Comparison of ENCODE assay signal across 7 cellular contexts in the genomic region with DNA sequence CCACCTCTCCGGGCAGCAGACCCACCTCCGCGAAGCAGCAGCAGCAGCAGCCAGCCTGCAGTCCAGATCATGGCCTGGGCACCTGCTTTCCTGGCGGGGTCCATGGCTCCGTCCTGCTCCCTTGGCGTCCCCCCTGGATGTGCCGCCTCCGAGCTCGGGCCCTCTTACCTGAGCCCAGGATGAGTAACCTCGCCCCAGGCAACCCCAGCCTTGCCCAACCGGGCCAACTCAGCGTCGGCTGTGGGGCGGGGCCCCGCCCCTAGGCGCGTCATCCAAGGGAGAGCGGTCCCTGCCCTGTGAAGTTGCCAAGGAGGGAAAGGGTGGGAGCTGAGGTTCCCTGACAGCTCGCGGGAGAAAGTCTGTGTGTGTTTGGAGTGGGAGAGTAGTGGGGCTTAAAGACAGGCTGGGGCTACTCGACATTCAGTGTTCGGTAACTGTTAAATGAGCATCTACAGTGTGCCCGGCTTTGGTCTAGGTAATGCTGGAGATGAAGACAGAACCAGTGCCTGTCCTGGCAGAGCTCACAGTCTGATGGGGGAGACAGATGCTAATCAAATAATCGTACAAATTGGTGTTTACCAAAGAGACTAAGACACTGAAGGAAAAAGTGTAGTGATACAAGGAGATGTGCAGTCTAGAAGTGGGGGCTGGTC.
DNase-seq lines count a peak whose midpoint lies in the region; ATAC-seq lines count a peak whose summit lies in the region.

LYPD3 (minus strand) TSS at position 141 of the 653 bp plus-strand sequence; CDS start at position 104, 37 bp downstream.

- H3K27ac Mint-ChIP-seq in stimulated activated naive CD8-positive, alpha-beta T cell treated with anti-CD3 and anti-CD28 coated beads, Interleukin-15, Interleukin-2, amounts not matched to agents 100 ng/mL and 50 ng/mL, for 24 hours, result no peak within 1 kb of the TSS

- H3K27me3 Mint-ChIP-seq in stimulated activated naive CD8-positive, alpha-beta T cell treated with anti-CD3 and anti-CD28 coated beads, Interleukin-15, Interleukin-2, amounts not matched to agents 100 ng/mL and 50 ng/mL, for 24 hours, result no peaks in the 10 kb centered on the region

- peaks cover 23% of the 10 kb centered on the region for H3K27me3 ChIP-seq in HUES48 (ENCODE audit: control insufficient read depth, insufficient read depth, low read length)

- H3K9me3 Mint-ChIP-seq in stimulated activated naive CD8-positive, alpha-beta T cell treated with anti-CD3 and anti-CD28 coated beads, Interleukin-15, Interleukin-2, amounts not matched to agents 100 ng/mL and 50 ng/mL, for 24 hours, result no peaks in the 10 kb centered on the region

- no peaks in the 10 kb centered on the region for H3K36me3 ChIP-seq in HUES48 (ENCODE audit: control insufficient read depth, insufficient read depth, low read length)

- H3K9me3 ChIP-seq in HUES48 (ENCODE audit: control insufficient read depth, insufficient read depth, low read length), result no peaks in the 10 kb centered on the region

- H3K36me3 Mint-ChIP-seq in stimulated activated naive CD8-positive, alpha-beta T cell treated with anti-CD3 and anti-CD28 coated beads, Interleukin-15, Interleukin-2, amounts not matched to agents 100 ng/mL and 50 ng/mL, for 24 hours (ENCODE audit: low read depth), result no peaks in the 10 kb centered on the region

- H3K9ac ChIP-seq in HUES48 (ENCODE audit: low read depth, low read length), result no peak within 1 kb of the TSS

- H3K4me3 ChIP-seq in HUES48 (ENCODE audit: low read depth, low read length) (peak within 1 kb of the TSS; percentile 94), iPS-11a (ENCODE audit: low read depth, low read length) (peak within 1 kb of the TSS; percentile 67)

- ATAC-seq in GM18861 (IDR thresholded peaks at IDR 0.05; ENCODE audit: unreplicated experiment), result no peak

- H3K27ac ChIP-seq in HUES48 (ENCODE audit: low read depth, low read length), result no peak within 1 kb of the TSS

- DNase-seq in activated CD8-positive, alpha-beta memory T cell treated with anti-CD3 and anti-CD28 coated beads, Interleukin-2, amount 50 U/mL, for 48 hours, result peak; percentile 62
- DNase-seq in NCI-H526 treated with DMSO at 0.1 percent for 48 hours (lab: John Stamatoyannopoulos, UW) (no peak), 8988T (no peak)

- 0 out of 2 replicates have a peak, but pooled peaks cover 3% of the 10 kb centered on the region for H3K4me1 ChIP-seq in HUES48 (ENCODE audit: control insufficient read depth, insufficient read depth, low read length)

- H3K4me3 Mint-ChIP-seq in stimulated activated naive CD8-positive, alpha-beta T cell treated with anti-CD3 and anti-CD28 coated beads, Interleukin-15, Interleukin-2, amounts not matched to agents 100 ng/mL and 50 ng/mL, for 24 hours, result peak within 1 kb of the TSS; percentile 89

- H3K4me1 Mint-ChIP-seq in stimulated activated naive CD8-positive, alpha-beta T cell treated with anti-CD3 and anti-CD28 coated beads, Interleukin-15, Interleukin-2, amounts not matched to agents 100 ng/mL and 50 ng/mL, for 24 hours (ENCODE audit: low read depth), result peaks cover 80% of the 10 kb centered on the region
